Comparison of ENCODE assay signal across 1 cellular context in the genomic region with DNA sequence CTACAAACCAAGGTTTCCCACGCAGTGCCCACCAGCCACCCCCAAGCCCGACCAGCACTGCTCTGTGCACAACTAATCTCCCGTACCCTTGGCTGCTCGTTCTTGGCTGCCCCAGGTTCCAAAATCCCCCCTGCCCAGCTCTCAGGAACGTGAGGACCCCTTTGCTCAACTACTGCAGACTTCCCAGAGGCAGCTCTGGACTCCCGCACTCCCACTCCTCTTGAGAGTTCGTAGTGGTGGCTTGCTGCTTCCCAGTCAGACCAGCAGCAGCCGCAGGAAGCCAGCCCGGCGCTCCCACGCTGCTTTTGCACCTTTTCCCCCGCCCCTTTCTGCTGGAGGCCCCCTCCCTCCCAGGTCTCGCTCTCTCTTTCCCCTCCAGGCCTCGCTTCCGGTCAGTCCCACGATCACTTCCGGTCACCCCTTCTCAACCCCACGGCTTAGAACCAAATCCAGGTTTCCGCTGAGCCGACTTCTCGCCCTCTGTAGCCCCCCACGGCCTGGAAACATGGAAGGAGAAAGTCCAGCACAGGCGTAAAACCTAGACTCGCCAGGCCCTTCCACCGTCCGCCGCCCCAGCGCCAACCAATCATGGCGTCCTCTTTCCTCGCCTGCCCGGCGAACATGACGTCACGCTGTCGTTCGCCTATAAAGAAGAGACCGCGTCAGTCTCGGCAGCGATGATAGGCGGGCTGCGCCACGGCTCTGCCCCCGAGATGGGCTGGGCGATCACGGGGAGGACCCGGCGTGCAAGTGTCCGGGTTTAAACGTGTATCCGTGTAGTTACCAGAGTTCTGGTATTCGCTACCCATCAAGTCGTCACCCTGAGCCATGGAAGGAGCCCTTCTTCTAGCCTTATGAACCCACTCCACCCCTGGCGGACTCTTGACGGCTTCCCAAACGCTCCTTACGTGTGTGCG.
TF ChIP-seq lines count a peak whose summit lies in the region.

A gene with protein sequence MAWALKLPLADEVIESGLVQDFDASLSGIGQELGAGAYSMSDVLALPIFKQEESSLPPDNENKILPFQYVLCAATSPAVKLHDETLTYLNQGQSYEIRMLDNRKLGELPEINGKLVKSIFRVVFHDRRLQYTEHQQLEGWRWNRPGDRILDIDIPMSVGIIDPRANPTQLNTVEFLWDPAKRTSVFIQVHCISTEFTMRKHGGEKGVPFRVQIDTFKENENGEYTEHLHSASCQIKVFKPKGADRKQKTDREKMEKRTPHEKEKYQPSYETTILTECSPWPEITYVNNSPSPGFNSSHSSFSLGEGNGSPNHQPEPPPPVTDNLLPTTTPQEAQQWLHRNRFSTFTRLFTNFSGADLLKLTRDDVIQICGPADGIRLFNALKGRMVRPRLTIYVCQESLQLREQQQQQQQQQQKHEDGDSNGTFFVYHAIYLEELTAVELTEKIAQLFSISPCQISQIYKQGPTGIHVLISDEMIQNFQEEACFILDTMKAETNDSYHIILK (minus strand): TSS at position 621 of the 917 bp plus-strand sequence. CDS start 713 bp downstream, outside the sequence.

TF ChIP-seq in GM12878, 131 proteins besides CTCF, POLR2A, EP300 and RAD21 (continued from another document and continues in another):
- TF ChIP-seq, protein P1, sequence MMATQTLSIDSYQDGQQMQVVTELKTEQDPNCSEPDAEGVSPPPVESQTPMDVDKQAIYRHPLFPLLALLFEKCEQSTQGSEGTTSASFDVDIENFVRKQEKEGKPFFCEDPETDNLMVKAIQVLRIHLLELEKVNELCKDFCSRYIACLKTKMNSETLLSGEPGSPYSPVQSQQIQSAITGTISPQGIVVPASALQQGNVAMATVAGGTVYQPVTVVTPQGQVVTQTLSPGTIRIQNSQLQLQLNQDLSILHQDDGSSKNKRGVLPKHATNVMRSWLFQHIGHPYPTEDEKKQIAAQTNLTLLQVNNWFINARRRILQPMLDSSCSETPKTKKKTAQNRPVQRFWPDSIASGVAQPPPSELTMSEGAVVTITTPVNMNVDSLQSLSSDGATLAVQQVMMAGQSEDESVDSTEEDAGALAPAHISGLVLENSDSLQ (IDR thresholded peaks at IDR 0.05), result peak; percentile 92
- TF ChIP-seq FOXM1 (IDR thresholded peaks at IDR 0.05; ENCODE audit: low read depth, low read length), result no peak
- peak in 1 of 2 experiments; percentile 33; a peak in 1 of 4 replicates for TF ChIP-seq ETV6 (conservative IDR thresholded peaks at IDR 0.05 in 1 of 2, IDR thresholded peaks at IDR 0.05 in 1 of 2; ENCODE audit: borderline replicate concordance in 1 of 2, low read depth in 1 of 2)
- TF ChIP-seq, protein P2, sequence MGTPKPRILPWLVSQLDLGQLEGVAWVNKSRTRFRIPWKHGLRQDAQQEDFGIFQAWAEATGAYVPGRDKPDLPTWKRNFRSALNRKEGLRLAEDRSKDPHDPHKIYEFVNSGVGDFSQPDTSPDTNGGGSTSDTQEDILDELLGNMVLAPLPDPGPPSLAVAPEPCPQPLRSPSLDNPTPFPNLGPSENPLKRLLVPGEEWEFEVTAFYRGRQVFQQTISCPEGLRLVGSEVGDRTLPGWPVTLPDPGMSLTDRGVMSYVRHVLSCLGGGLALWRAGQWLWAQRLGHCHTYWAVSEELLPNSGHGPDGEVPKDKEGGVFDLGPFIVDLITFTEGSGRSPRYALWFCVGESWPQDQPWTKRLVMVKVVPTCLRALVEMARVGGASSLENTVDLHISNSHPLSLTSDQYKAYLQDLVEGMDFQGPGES (IDR thresholded peaks at IDR 0.05), result peak; percentile 66; the same call in 1 of the 2 replicates
- TF ChIP-seq ATF7 (IDR thresholded peaks at IDR 0.05; ENCODE audit: low read depth), result peak; percentile 99
- peak; percentile 98 for TF ChIP-seq CREB1 (IDR thresholded peaks at IDR 0.05; ENCODE audit: low read depth)
- TF ChIP-seq POLR2AphosphoS5 (IDR thresholded peaks at IDR 0.05; ENCODE audit: low read length), result peak; percentile 67; the same call in 1 of the 2 replicates
- TF ChIP-seq PAX5 (IDR thresholded peaks at IDR 0.05; ENCODE audit: borderline replicate concordance, low read depth, low read length), result peak; percentile 71; the same call in 1 of the 2 replicates
- TF ChIP-seq NR2C1 (IDR thresholded peaks at IDR 0.05), result peak; percentile 77
- TF ChIP-seq IKZF1 (conservative IDR thresholded peaks at IDR 0.05), result 0 out of 2 replicates have a peak, but pooled peaks have one; percentile 53
- 0 out of 2 replicates have a peak, but pooled peaks have one; percentile 75 for TF ChIP-seq CHD1 (IDR thresholded peaks at IDR 0.05; ENCODE audit: low read depth, low read length)
- TF ChIP-seq GATAD2B (conservative IDR thresholded peaks at IDR 0.05; ENCODE audit: low read depth), result peak; percentile 58; the same call in 1 of the 2 replicates
- peak; percentile 38; the same call in 1 of the 2 replicates for TF ChIP-seq EED (IDR thresholded peaks at IDR 0.05; ENCODE audit: low read depth)
- peak; percentile 97 for TF ChIP-seq CREM (IDR thresholded peaks at IDR 0.05; ENCODE audit: low read depth)
- peak; percentile 90 for TF ChIP-seq SP1 (IDR thresholded peaks at IDR 0.05; ENCODE audit: low read depth, low read length)
- peak; percentile 97 for TF ChIP-seq RFX5 (IDR thresholded peaks at IDR 0.05; ENCODE audit: low read depth, low read length)
- no peak for TF ChIP-seq CBX3 (IDR thresholded peaks at IDR 0.05; ENCODE audit: borderline replicate concordance, low read depth)
- TF ChIP-seq, protein P3, sequence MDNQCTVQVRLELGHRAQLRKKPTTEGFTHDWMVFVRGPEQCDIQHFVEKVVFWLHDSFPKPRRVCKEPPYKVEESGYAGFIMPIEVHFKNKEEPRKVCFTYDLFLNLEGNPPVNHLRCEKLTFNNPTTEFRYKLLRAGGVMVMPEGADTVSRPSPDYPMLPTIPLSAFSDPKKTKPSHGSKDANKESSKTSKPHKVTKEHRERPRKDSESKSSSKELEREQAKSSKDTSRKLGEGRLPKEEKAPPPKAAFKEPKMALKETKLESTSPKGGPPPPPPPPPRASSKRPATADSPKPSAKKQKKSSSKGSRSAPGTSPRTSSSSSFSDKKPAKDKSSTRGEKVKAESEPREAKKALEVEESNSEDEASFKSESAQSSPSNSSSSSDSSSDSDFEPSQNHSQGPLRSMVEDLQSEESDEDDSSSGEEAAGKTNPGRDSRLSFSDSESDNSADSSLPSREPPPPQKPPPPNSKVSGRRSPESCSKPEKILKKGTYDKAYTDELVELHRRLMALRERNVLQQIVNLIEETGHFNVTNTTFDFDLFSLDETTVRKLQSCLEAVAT (IDR thresholded peaks at IDR 0.05), result peak; percentile 37; the same call in 1 of the 2 replicates
- peak; percentile 47 to 63; a peak in 3 of 4 replicates for TF ChIP-seq BHLHE40 (IDR thresholded peaks at IDR 0.05; ENCODE audit: borderline replicate concordance in 1 of 2, low read depth in 2 of 2, low read length in 1 of 2)
- TF ChIP-seq, protein P4, sequence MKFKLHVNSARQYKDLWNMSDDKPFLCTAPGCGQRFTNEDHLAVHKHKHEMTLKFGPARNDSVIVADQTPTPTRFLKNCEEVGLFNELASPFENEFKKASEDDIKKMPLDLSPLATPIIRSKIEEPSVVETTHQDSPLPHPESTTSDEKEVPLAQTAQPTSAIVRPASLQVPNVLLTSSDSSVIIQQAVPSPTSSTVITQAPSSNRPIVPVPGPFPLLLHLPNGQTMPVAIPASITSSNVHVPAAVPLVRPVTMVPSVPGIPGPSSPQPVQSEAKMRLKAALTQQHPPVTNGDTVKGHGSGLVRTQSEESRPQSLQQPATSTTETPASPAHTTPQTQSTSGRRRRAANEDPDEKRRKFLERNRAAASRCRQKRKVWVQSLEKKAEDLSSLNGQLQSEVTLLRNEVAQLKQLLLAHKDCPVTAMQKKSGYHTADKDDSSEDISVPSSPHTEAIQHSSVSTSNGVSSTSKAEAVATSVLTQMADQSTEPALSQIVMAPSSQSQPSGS (IDR thresholded peaks at IDR 0.05; ENCODE audit: low read length), result peak; percentile 52; the same call in 1 of the 2 replicates
- TF ChIP-seq JUND (IDR thresholded peaks at IDR 0.05; ENCODE audit: low read depth, low read length), result 0 out of 2 replicates have a peak, but pooled peaks have one; percentile 25
- TF ChIP-seq SRF (IDR thresholded peaks at IDR 0.05; ENCODE audit: low read depth in 2 of 2, low read length in 2 of 2), result no peak
- TF ChIP-seq, protein P5, sequence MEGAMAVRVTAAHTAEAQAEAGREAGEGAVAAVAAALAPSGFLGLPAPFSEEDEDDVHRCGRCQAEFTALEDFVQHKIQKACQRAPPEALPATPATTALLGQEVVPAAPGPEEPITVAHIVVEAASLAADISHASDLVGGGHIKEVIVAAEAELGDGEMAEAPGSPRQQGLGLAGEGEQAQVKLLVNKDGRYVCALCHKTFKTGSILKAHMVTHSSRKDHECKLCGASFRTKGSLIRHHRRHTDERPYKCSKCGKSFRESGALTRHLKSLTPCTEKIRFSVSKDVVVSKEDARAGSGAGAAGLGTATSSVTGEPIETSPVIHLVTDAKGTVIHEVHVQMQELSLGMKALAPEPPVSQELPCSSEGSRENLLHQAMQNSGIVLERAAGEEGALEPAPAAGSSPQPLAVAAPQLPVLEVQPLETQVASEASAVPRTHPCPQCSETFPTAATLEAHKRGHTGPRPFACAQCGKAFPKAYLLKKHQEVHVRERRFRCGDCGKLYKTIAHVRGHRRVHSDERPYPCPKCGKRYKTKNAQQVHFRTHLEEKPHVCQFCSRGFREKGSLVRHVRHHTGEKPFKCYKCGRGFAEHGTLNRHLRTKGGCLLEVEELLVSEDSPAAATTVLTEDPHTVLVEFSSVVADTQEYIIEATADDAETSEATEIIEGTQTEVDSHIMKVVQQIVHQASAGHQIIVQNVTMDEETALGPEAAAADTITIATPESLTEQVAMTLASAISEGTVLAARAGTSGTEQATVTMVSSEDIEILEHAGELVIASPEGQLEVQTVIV (IDR thresholded peaks at IDR 0.05; ENCODE audit: borderline replicate concordance, partially characterized antibody), result peak; percentile 48
- TF ChIP-seq, protein P6, sequence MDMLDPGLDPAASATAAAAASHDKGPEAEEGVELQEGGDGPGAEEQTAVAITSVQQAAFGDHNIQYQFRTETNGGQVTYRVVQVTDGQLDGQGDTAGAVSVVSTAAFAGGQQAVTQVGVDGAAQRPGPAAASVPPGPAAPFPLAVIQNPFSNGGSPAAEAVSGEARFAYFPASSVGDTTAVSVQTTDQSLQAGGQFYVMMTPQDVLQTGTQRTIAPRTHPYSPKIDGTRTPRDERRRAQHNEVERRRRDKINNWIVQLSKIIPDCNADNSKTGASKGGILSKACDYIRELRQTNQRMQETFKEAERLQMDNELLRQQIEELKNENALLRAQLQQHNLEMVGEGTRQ (IDR thresholded peaks at IDR 0.05; ENCODE audit: borderline replicate concordance, low read depth, low read length), result no peak; the same call in 1 of the 2 replicates
- TF ChIP-seq, protein P7, sequence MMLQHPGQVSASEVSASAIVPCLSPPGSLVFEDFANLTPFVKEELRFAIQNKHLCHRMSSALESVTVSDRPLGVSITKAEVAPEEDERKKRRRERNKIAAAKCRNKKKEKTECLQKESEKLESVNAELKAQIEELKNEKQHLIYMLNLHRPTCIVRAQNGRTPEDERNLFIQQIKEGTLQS (IDR thresholded peaks at IDR 0.05; ENCODE audit: borderline replicate concordance, extremely low read depth, low read depth, low read length), result no peak
- TF ChIP-seq, protein P8, sequence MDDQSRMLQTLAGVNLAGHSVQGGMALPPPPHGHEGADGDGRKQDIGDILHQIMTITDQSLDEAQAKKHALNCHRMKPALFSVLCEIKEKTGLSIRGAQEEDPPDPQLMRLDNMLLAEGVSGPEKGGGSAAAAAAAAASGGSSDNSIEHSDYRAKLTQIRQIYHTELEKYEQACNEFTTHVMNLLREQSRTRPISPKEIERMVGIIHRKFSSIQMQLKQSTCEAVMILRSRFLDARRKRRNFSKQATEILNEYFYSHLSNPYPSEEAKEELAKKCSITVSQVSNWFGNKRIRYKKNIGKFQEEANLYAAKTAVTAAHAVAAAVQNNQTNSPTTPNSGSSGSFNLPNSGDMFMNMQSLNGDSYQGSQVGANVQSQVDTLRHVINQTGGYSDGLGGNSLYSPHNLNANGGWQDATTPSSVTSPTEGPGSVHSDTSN (IDR thresholded peaks at IDR 0.05; ENCODE audit: insufficient replicate concordance, low read depth, low read length), result peak; percentile 61
- peak; percentile 100 for TF ChIP-seq NBN (IDR thresholded peaks at IDR 0.05)
- TF ChIP-seq, protein P9, sequence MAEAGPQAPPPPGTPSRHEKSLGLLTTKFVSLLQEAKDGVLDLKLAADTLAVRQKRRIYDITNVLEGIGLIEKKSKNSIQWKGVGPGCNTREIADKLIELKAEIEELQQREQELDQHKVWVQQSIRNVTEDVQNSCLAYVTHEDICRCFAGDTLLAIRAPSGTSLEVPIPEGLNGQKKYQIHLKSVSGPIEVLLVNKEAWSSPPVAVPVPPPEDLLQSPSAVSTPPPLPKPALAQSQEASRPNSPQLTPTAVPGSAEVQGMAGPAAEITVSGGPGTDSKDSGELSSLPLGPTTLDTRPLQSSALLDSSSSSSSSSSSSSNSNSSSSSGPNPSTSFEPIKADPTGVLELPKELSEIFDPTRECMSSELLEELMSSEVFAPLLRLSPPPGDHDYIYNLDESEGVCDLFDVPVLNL (IDR thresholded peaks at IDR 0.05; ENCODE audit: low read depth, low read length), result 0 out of 2 replicates have a peak, but pooled peaks have one; percentile 14
- peak; percentile 43 for TF ChIP-seq FOS (IDR thresholded peaks at IDR 0.05; ENCODE audit: borderline replicate concordance, extremely low read depth, insufficient read length)
- TF ChIP-seq SMAD1 (IDR thresholded peaks at IDR 0.05; ENCODE audit: low read depth, partially characterized antibody), result peak; percentile 46
- TF ChIP-seq, protein P10, sequence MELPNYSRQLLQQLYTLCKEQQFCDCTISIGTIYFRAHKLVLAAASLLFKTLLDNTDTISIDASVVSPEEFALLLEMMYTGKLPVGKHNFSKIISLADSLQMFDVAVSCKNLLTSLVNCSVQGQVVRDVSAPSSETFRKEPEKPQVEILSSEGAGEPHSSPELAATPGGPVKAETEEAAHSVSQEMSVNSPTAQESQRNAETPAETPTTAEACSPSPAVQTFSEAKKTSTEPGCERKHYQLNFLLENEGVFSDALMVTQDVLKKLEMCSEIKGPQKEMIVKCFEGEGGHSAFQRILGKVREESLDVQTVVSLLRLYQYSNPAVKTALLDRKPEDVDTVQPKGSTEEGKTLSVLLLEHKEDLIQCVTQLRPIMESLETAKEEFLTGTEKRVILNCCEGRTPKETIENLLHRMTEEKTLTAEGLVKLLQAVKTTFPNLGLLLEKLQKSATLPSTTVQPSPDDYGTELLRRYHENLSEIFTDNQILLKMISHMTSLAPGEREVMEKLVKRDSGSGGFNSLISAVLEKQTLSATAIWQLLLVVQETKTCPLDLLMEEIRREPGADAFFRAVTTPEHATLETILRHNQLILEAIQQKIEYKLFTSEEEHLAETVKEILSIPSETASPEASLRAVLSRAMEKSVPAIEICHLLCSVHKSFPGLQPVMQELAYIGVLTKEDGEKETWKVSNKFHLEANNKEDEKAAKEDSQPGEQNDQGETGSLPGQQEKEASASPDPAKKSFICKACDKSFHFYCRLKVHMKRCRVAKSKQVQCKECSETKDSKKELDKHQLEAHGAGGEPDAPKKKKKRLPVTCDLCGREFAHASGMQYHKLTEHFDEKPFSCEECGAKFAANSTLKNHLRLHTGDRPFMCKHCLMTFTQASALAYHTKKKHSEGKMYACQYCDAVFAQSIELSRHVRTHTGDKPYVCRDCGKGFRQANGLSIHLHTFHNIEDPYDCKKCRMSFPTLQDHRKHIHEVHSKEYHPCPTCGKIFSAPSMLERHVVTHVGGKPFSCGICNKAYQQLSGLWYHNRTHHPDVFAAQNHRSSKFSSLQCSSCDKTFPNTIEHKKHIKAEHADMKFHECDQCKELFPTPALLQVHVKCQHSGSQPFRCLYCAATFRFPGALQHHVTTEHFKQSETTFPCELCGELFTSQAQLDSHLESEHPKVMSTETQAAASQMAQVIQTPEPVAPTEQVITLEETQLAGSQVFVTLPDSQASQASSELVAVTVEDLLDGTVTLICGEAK (IDR thresholded peaks at IDR 0.05; ENCODE audit: borderline replicate concordance), result peak; percentile 96
